ENCODE assay signal across 9 cellular contexts in the genomic region with DNA sequence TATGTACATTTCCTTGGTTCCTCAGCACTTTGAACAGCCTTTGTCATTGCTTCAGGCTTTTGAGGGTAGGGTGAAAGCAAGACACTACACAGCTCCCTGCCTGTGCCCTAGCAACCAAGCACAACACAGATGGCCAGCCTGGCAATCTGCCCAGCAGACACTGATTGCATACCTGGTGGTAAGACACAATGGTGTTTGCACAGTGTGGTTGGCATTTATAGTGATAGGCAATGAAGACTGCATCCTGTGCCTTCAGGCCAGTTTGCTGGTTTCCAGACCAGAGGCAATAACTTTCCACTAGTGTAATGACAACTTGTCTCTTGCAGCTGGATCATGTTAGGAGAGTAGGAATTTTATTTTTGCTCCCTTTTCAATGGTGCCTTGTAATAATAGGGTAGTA.
DNase-seq lines count a peak whose midpoint lies in the region; TF ChIP-seq lines count a peak whose summit lies in the region.
"Had no signal": no experiment of that assay in that cellular context is flagged by ENCODE, and none has a peak within 500 bp of the region (broad histone marks: within the 10 kb centered on the region; RNA-seq: fewer than 3 reads in every experiment).

No MANE protein-coding gene starts in this region.

- peaks cover 4% of the 10 kb centered on the region for H3K4me1 ChIP-seq in mesenchymal stem cell (ENCODE audit: control insufficient read depth, insufficient read depth, low read depth, low read length)

- no peaks in the 10 kb centered on the region for H3K79me1 ChIP-seq in mesenchymal stem cell (replicated peaks; ENCODE audit: low read length, poor library complexity, severe bottlenecking)

- H3K9ac ChIP-seq in mesenchymal stem cell (ENCODE audit: low read length) = peak overlapping the region; percentile 23

- no peaks in the 10 kb centered on the region for H3K36me3 ChIP-seq in mesenchymal stem cell (ENCODE audit: control insufficient read depth in 1 of 2, insufficient read depth in 2 of 2, low read depth in 1 of 2, low read length in 2 of 2)

- H3K14ac ChIP-seq in mesenchymal stem cell (ENCODE audit: low read length in 2 of 2) = peak overlapping the region in 1 of 2 experiments; percentile 96

- H3K23ac ChIP-seq in mesenchymal stem cell (ENCODE audit: low read length in 2 of 2) = no peak overlapping the region

- no peak overlapping the region for H2BK5ac ChIP-seq in mesenchymal stem cell (ENCODE audit: low read depth, low read length, poor library complexity, severe bottlenecking)

- H3K4me1 Mint-ChIP-seq in activated naive CD8-positive, alpha-beta T cell treated with anti-CD3 and anti-CD28 coated beads for 36 hours = no peaks in the 10 kb centered on the region
- H3K4me1 Mint-ChIP-seq in activated T-helper 1 cell treated with anti-CD3 and anti-CD28 coated beads, Interleukin-12 subunit alpha, Interleukin-12 subunit beta, Interleukin-2, Interleukin-4 antibody, amounts not matched to agents 30 ng/mL and 10 ng/mL and 1 ng/mL, durations not matched to agents 14 hours and 24 hours and 36 hours (ENCODE audit: low read depth) = no peaks in the 10 kb centered on the region

- H2BK12ac ChIP-seq in mesenchymal stem cell (ENCODE audit: low read length in 2 of 2) = peak overlapping the region in 1 of 2 experiments; percentile 96

- TF ChIP-seq CTCF in astrocyte of the cerebellum (IDR thresholded peaks at IDR 0.05; ENCODE audit: low read depth, low read length, missing control alignments) = no peak

- peak overlapping the region in 1 of 2 experiments; percentile 41 for H3K4ac ChIP-seq in mesenchymal stem cell (ENCODE audit: low read depth in 1 of 2, low read length in 2 of 2)

- H3K9me3 ChIP-seq in mesenchymal stem cell (ENCODE audit: control insufficient read depth, low read length) = no peaks in the 10 kb centered on the region

- H3K27ac Mint-ChIP-seq in activated naive CD8-positive, alpha-beta T cell treated with anti-CD3 and anti-CD28 coated beads for 36 hours = no peak overlapping the region
- no peak overlapping the region for H3K27ac Mint-ChIP-seq in activated T-helper 1 cell treated with anti-CD3 and anti-CD28 coated beads, Interleukin-12 subunit alpha, Interleukin-12 subunit beta, Interleukin-2, Interleukin-4 antibody, amounts not matched to agents 30 ng/mL and 10 ng/mL and 1 ng/mL, durations not matched to agents 14 hours and 24 hours and 36 hours

- peaks cover 9% of the 10 kb centered on the region for H3K27me3 Mint-ChIP-seq in activated naive CD8-positive, alpha-beta T cell treated with anti-CD3 and anti-CD28 coated beads for 36 hours
- H3K27me3 Mint-ChIP-seq in activated T-helper 1 cell treated with anti-CD3 and anti-CD28 coated beads, Interleukin-12 subunit alpha, Interleukin-12 subunit beta, Interleukin-2, Interleukin-4 antibody, amounts not matched to agents 30 ng/mL and 10 ng/mL and 1 ng/mL, durations not matched to agents 14 hours and 24 hours and 36 hours (ENCODE audit: insufficient read depth) = peaks cover 13% of the 10 kb centered on the region

- no peak overlapping the region for H2AK5ac ChIP-seq in mesenchymal stem cell (ENCODE audit: low read length, severe bottlenecking)

- H3K9me3 Mint-ChIP-seq in activated naive CD8-positive, alpha-beta T cell treated with anti-CD3 and anti-CD28 coated beads for 36 hours = no peaks in the 10 kb centered on the region
- H3K9me3 Mint-ChIP-seq in activated T-helper 1 cell treated with anti-CD3 and anti-CD28 coated beads, Interleukin-12 subunit alpha, Interleukin-12 subunit beta, Interleukin-2, Interleukin-4 antibody, amounts not matched to agents 30 ng/mL and 10 ng/mL and 1 ng/mL, durations not matched to agents 14 hours and 24 hours and 36 hours = no peaks in the 10 kb centered on the region

- H2BK120ac ChIP-seq in mesenchymal stem cell (ENCODE audit: low read depth, low read length) = no peak overlapping the region

- H3K4me3 ChIP-seq in astrocyte of the cerebellum (ENCODE audit: low read depth, low read length) (no peak overlapping the region), mesenchymal stem cell (ENCODE audit: insufficient read depth in 1 of 2, low read depth in 1 of 2, low read length in 2 of 2) (no peak overlapping the region)
- H3K4me3 ChIP-seq: skin epidermis had no signal

- peak overlapping the region; percentile 87 for H3K27ac ChIP-seq in mesenchymal stem cell (ENCODE audit: low read length, poor library complexity, severe bottlenecking)

- no peak overlapping the region for H4K91ac ChIP-seq in mesenchymal stem cell (ENCODE audit: low read length)

- H3K4me3 Mint-ChIP-seq in activated naive CD8-positive, alpha-beta T cell treated with anti-CD3 and anti-CD28 coated beads for 36 hours = no peak overlapping the region
- H3K4me3 Mint-ChIP-seq in activated T-helper 1 cell treated with anti-CD3 and anti-CD28 coated beads, Interleukin-12 subunit alpha, Interleukin-12 subunit beta, Interleukin-2, Interleukin-4 antibody, amounts not matched to agents 30 ng/mL and 10 ng/mL and 1 ng/mL, durations not matched to agents 14 hours and 24 hours and 36 hours = no peak overlapping the region

- no peak overlapping the region for H3K4me2 ChIP-seq in mesenchymal stem cell (ENCODE audit: low read length, poor library complexity, severe bottlenecking)

- DNase-seq in DMS 273 treated with DMSO at 0.1 percent for 48 hours (lab: John Stamatoyannopoulos, UW) (peak; percentile 90), NCI-H1694 (lab: John Stamatoyannopoulos, UW) (peak; percentile 96), astrocyte of the cerebellum (ENCODE audit: low read depth) (peak; percentile 53), mesenchymal stem cell (peak; percentile 84), GOT3 (lab: John Stamatoyannopoulos, UW) (no peak), retina (no peak)
- DNase-seq in activated naive CD8-positive, alpha-beta T cell treated with anti-CD3 and anti-CD28 coated beads for 36 hours = no peak
- no peak for DNase-seq in activated T-helper 1 cell treated with anti-CD3 and anti-CD28 coated beads, Interleukin-12 subunit alpha, Interleukin-12 subunit beta, Interleukin-2, Interleukin-4 antibody, amounts not matched to agents 30 ng/mL and 10 ng/mL and 1 ng/mL, durations not matched to agents 14 hours and 24 hours and 36 hours (ENCODE audit: low spot score)

- H2AFZ ChIP-seq in mesenchymal stem cell (ENCODE audit: low read depth, low read length) = no peak overlapping the region

- in situ Hi-C loops in astrocyte of the cerebellum (cut with HindIII; ENCODE audit: low sequenced_read_pairs) = loop anchor here (5.0 kb wide), 1 partner anchor 70 kb away; no protein-coding TSS in a partner anchor

- intact Hi-C loops in activated T-helper 1 cell treated with anti-CD3 and anti-CD28 coated beads, Interleukin-12 subunit alpha, Interleukin-12 subunit beta, Interleukin-2, Interleukin-4 antibody, amounts not matched to agents 30 ng/mL and 10 ng/mL and 1 ng/mL, durations not matched to agents 14 hours and 24 hours and 36 hours (cut with micrococcal nuclease) = no loop called here

- no peak overlapping the region for H2BK15ac ChIP-seq in mesenchymal stem cell (ENCODE audit: low read depth, poor library complexity, severe bottlenecking)

- H3K36me3 Mint-ChIP-seq in activated naive CD8-positive, alpha-beta T cell treated with anti-CD3 and anti-CD28 coated beads for 36 hours = no peaks in the 10 kb centered on the region
- no peaks in the 10 kb centered on the region for H3K36me3 Mint-ChIP-seq in activated T-helper 1 cell treated with anti-CD3 and anti-CD28 coated beads, Interleukin-12 subunit alpha, Interleukin-12 subunit beta, Interleukin-2, Interleukin-4 antibody, amounts not matched to agents 30 ng/mL and 10 ng/mL and 1 ng/mL, durations not matched to agents 14 hours and 24 hours and 36 hours (ENCODE audit: low read depth)

- H3K27me3 ChIP-seq in mesenchymal stem cell (ENCODE audit: control insufficient read depth in 1 of 2, insufficient read depth in 1 of 2, low read length in 2 of 2) = no peaks in the 10 kb centered on the region

- H3K18ac ChIP-seq in mesenchymal stem cell (ENCODE audit: low read depth in 1 of 2, low read length in 2 of 2) = peak overlapping the region in 1 of 2 experiments; percentile 82

- no peak overlapping the region for H4K8ac ChIP-seq in mesenchymal stem cell (ENCODE audit: low read length)

Comparison
In these comparisons a context has a peak if more than half of its experiments do, and no peak if none do; other contexts are left out.
1. DNase-seq: peak in DMS 273 treated with DMSO at 0.1 percent for 48 hours (single experiment), NCI-H1694 (single experiment), astrocyte of the cerebellum (single experiment) and mesenchymal stem cell (single experiment); none in activated naive CD8-positive, alpha-beta T cell treated with anti-CD3 and anti-CD28 coated beads for 36 hours (single experiment), GOT3 (single experiment), activated T-helper 1 cell treated with anti-CD3 and anti-CD28 coated beads, Interleukin-12 subunit alpha, Interleukin-12 subunit beta, Interleukin-2, Interleukin-4 antibody, amounts not matched to agents 30 ng/mL and 10 ng/mL and 1 ng/mL, durations not matched to agents 14 hours and 24 hours and 36 hours (single experiment) and retina (single experiment).